ENCODE assay signal across 1 cellular context in the genomic region with DNA sequence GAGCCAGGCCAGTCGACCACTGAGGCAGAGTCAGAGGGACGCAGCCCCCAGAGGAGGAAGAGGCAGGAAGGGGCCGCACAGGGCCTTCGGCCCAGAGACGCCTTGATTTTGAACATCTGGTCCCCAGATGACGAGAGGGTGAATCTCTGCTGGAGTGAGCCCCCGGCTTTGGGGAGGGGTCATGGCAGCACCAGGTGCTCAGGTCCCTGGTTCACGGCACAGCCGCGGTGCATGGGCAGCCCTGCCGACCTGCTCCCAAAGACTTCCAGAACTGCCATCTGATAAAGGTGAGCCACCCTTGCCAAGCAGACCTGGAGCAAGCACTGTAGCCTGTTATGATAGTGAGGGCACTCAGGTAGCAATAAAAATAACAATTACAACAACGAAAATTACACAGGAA.
TF ChIP-seq lines count a peak whose summit lies in the region.

No MANE protein-coding gene starts in this region.

TF ChIP-seq in HEK293T, 16 proteins besides CTCF, POLR2A, EP300 and RAD21 (continued from another document):
- TF ChIP-seq, protein P1, sequence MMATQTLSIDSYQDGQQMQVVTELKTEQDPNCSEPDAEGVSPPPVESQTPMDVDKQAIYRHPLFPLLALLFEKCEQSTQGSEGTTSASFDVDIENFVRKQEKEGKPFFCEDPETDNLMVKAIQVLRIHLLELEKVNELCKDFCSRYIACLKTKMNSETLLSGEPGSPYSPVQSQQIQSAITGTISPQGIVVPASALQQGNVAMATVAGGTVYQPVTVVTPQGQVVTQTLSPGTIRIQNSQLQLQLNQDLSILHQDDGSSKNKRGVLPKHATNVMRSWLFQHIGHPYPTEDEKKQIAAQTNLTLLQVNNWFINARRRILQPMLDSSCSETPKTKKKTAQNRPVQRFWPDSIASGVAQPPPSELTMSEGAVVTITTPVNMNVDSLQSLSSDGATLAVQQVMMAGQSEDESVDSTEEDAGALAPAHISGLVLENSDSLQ (IDR thresholded peaks at IDR 0.05), result no peak
- no peak for TF ChIP-seq SUZ12 (IDR thresholded peaks at IDR 0.05)
- TF ChIP-seq CTBP1 (IDR thresholded peaks at IDR 0.05; ENCODE audit: borderline replicate concordance), result no peak
- TF ChIP-seq FOXA1 (IDR thresholded peaks at IDR 0.05), result no peak
- TF ChIP-seq ARNT (IDR thresholded peaks at IDR 0.05), result no peak
TF ChIP-seq in HEK293T: peak in this region for 0.
